In genomic region chr22:42431401-42432019, GRCh38 we compare ENCODE assay signal across 2 cellular contexts.
TF ChIP-seq lines count a peak whose summit lies in the region.

No MANE protein-coding gene starts in this region.

TF ChIP-seq in liver, 16 proteins besides CTCF, POLR2A, EP300 and RAD21:
- TF ChIP-seq FOXA2 (IDR thresholded peaks at IDR 0.05) (no peak), SP1 (IDR thresholded peaks at IDR 0.05) (no peak), FOXA1 (IDR thresholded peaks at IDR 0.05) (no peak), HNF4A (conservative IDR thresholded peaks at IDR 0.05) (no peak), GABPA (IDR thresholded peaks at IDR 0.05 in 1 of 2, conservative IDR thresholded peaks at IDR 0.05 in 1 of 2) (no peak), JUND (IDR thresholded peaks at IDR 0.05) (no peak), HNF4G (IDR thresholded peaks at IDR 0.05) (no peak), YY1 (IDR thresholded peaks at IDR 0.05) (no peak), RXRA (IDR thresholded peaks at IDR 0.05) (no peak), NR2F2 (IDR thresholded peaks at IDR 0.05) (no peak), TAF1 (conservative IDR thresholded peaks at IDR 0.05) (no peak), REST (IDR thresholded peaks at IDR 0.05) (no peak), ZBTB33 (IDR thresholded peaks at IDR 0.05) (no peak), EGR1 (IDR thresholded peaks at IDR 0.05; ENCODE audit: low read depth in 2 of 2) (no peak), ATF3 (IDR thresholded peaks at IDR 0.05) (no peak)
- TF ChIP-seq, protein P1, sequence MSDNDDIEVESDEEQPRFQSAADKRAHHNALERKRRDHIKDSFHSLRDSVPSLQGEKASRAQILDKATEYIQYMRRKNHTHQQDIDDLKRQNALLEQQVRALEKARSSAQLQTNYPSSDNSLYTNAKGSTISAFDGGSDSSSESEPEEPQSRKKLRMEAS (IDR thresholded peaks at IDR 0.05) = no peak
TF ChIP-seq in liver: peak in this region for 0.

TF ChIP-seq in HepG2, 621 proteins besides CTCF, POLR2A, EP300 and RAD21:
- TF ChIP-seq ZNF567 (CRISPR knock-in tag; IDR thresholded peaks at IDR 0.05; ENCODE audit: borderline replicate concordance) (no peak), SIN3A (IDR thresholded peaks at IDR 0.05; ENCODE audit: borderline replicate concordance, low read depth, low read length) (no peak), ZC3H4 (CRISPR knock-in tag; IDR thresholded peaks at IDR 0.05; ENCODE audit: borderline replicate concordance) (no peak), ZHX1 (CRISPR knock-in tag; IDR thresholded peaks at IDR 0.05; ENCODE audit: low read depth) (no peak), SETDB1 (CRISPR knock-in tag; IDR thresholded peaks at IDR 0.05; ENCODE audit: borderline replicate concordance) (no peak), NR3C1 (CRISPR knock-in tag; IDR thresholded peaks at IDR 0.05) (no peak), POGZ (CRISPR knock-in tag; IDR thresholded peaks at IDR 0.05) (no peak), PRPF4 (IDR thresholded peaks at IDR 0.05; ENCODE audit: low read depth, low read length, poor library complexity, severe bottlenecking) (no peak), BATF2 (CRISPR knock-in tag; IDR thresholded peaks at IDR 0.05) (no peak), ZKSCAN1 (IDR thresholded peaks at IDR 0.05; ENCODE audit: low read length) (no peak)
- TF ChIP-seq, protein P2, sequence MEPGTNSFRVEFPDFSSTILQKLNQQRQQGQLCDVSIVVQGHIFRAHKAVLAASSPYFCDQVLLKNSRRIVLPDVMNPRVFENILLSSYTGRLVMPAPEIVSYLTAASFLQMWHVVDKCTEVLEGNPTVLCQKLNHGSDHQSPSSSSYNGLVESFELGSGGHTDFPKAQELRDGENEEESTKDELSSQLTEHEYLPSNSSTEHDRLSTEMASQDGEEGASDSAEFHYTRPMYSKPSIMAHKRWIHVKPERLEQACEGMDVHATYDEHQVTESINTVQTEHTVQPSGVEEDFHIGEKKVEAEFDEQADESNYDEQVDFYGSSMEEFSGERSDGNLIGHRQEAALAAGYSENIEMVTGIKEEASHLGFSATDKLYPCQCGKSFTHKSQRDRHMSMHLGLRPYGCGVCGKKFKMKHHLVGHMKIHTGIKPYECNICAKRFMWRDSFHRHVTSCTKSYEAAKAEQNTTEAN (CRISPR knock-in tag; conservative IDR thresholded peaks at IDR 0.05) = no peak
- TF ChIP-seq, protein P3, sequence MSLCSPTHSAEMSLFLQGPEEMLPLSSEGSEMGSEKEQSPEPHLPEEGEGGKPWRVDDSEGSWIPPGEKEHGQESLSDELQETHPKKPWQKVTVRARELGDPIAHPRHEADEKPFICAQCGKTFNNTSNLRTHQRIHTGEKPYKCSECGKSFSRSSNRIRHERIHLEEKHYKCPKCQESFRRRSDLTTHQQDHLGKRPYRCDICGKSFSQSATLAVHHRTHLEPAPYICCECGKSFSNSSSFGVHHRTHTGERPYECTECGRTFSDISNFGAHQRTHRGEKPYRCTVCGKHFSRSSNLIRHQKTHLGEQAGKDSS (CRISPR knock-in tag; IDR thresholded peaks at IDR 0.05; ENCODE audit: borderline replicate concordance, low read depth) = no peak
- TF ChIP-seq, protein P4, sequence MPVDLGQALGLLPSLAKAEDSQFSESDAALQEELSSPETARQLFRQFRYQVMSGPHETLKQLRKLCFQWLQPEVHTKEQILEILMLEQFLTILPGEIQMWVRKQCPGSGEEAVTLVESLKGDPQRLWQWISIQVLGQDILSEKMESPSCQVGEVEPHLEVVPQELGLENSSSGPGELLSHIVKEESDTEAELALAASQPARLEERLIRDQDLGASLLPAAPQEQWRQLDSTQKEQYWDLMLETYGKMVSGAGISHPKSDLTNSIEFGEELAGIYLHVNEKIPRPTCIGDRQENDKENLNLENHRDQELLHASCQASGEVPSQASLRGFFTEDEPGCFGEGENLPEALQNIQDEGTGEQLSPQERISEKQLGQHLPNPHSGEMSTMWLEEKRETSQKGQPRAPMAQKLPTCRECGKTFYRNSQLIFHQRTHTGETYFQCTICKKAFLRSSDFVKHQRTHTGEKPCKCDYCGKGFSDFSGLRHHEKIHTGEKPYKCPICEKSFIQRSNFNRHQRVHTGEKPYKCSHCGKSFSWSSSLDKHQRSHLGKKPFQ (CRISPR knock-in tag; IDR thresholded peaks at IDR 0.05; ENCODE audit: insufficient replicate concordance) = no peak
